In genomic region chr3:125148016-125148812, GRCh38 we compare ENCODE assay signal across 1 cellular context.
TF ChIP-seq lines count a peak whose summit lies in the region.

No MANE protein-coding gene starts in this region.

TF ChIP-seq in GM12878, 131 proteins besides CTCF, POLR2A, EP300 and RAD21 (continued from another document):
- TF ChIP-seq, protein P1, sequence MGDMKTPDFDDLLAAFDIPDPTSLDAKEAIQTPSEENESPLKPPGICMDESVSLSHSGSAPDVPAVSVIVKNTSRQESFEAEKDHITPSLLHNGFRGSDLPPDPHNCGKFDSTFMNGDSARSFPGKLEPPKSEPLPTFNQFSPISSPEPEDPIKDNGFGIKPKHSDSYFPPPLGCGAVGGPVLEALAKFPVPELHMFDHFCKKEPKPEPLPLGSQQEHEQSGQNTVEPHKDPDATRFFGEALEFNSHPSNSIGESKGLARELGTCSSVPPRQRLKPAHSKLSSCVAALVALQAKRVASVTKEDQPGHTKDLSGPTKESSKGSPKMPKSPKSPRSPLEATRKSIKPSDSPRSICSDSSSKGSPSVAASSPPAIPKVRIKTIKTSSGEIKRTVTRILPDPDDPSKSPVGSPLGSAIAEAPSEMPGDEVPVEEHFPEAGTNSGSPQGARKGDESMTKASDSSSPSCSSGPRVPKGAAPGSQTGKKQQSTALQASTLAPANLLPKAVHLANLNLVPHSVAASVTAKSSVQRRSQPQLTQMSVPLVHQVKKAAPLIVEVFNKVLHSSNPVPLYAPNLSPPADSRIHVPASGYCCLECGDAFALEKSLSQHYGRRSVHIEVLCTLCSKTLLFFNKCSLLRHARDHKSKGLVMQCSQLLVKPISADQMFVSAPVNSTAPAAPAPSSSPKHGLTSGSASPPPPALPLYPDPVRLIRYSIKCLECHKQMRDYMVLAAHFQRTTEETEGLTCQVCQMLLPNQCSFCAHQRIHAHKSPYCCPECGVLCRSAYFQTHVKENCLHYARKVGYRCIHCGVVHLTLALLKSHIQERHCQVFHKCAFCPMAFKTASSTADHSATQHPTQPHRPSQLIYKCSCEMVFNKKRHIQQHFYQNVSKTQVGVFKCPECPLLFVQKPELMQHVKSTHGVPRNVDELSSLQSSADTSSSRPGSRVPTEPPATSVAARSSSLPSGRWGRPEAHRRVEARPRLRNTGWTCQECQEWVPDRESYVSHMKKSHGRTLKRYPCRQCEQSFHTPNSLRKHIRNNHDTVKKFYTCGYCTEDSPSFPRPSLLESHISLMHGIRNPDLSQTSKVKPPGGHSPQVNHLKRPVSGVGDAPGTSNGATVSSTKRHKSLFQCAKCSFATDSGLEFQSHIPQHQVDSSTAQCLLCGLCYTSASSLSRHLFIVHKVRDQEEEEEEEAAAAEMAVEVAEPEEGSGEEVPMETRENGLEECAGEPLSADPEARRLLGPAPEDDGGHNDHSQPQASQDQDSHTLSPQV (IDR thresholded peaks at IDR 0.05) = no peak
- TF ChIP-seq BCL11A (IDR thresholded peaks at IDR 0.05; ENCODE audit: low read depth, low read length) = no peak
- TF ChIP-seq CREM (IDR thresholded peaks at IDR 0.05; ENCODE audit: low read depth) = no peak
- no peak for TF ChIP-seq IKZF1 (conservative IDR thresholded peaks at IDR 0.05)
- no peak for TF ChIP-seq CBX5 (IDR thresholded peaks at IDR 0.05; ENCODE audit: low read depth)
- no peak for TF ChIP-seq ZNF622 (IDR thresholded peaks at IDR 0.05)
- TF ChIP-seq, protein P2, sequence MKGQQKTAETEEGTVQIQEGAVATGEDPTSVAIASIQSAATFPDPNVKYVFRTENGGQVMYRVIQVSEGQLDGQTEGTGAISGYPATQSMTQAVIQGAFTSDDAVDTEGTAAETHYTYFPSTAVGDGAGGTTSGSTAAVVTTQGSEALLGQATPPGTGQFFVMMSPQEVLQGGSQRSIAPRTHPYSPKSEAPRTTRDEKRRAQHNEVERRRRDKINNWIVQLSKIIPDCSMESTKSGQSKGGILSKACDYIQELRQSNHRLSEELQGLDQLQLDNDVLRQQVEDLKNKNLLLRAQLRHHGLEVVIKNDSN (IDR thresholded peaks at IDR 0.05; ENCODE audit: borderline replicate concordance, extremely low read length, insufficient read depth, low read depth, low read length) = no peak
TF ChIP-seq in GM12878: peak in this region for 0.
